30 cellular contexts compared by ENCODE assay signal in genomic region chr6:119243037-119243436, GRCh38.
"Had no signal": no experiment of that assay in that cellular context is flagged by ENCODE, and none has a peak within 500 bp of the region (broad histone marks: within the 10 kb centered on the region; RNA-seq: fewer than 3 reads in every experiment).

No MANE protein-coding gene starts in this region.

- H3K36me3 ChIP-seq: brain microvascular endothelial cell, WERI-Rb-1 had no signal

- DNase-seq: activated B cell treated with CpG ODN at 0.5 μM for 24 hours; activated CD4-positive, alpha-beta T cell treated with anti-CD3 and anti-CD28 coated beads for 48 hours; activated CD4-positive, alpha-beta T cell treated with anti-CD3 and anti-CD28 coated beads, Interleukin-2, amount 50 U/mL, for 1 hour; activated CD4-positive, alpha-beta T cell treated with anti-CD3 and anti-CD28 coated beads, Interleukin-2, amount 50 U/mL, for 48 hours; activated CD8-positive, alpha-beta memory T cell treated with anti-CD3 and anti-CD28 coated beads for 24 hours; activated CD8-positive, alpha-beta T cell treated with anti-CD3 and anti-CD28 coated beads for 36 hours; activated effector memory CD4-positive, alpha-beta T cell treated with Interleukin-2 at 50 U/mL for 16 hours; activated gamma-delta T cell treated with Interleukin-2 at 50 U/mL for 16 hours; activated naive CD4-positive, alpha-beta T cell treated with anti-CD3 and anti-CD28 coated beads, Interleukin-2, amount 50 U/mL, for 16 hours; activated naive CD4-positive, alpha-beta T cell treated with Interleukin-2 at 50 U/mL for 16 hours; activated T-cell treated with anti-CD3 and anti-CD28 coated beads, Interleukin-2, amount 50 U/mL, for 4 hours; amniotic stem cell; anterior cingulate cortex; brain microvascular endothelial cell; cortex of kidney; dermis blood vessel endothelial cell; effector CD4-positive, alpha-beta T cell; effector memory CD8-positive, alpha-beta T cell; erythroblast; foreskin keratinocyte; SW 1271; T-cell; T1000; WERI-Rb-1 had no signal

- ATAC-seq: activated CD4-positive, CD25-positive, alpha-beta regulatory T cell treated with anti-CD3 and anti-CD28 coated beads, Interleukin-2, amount 50 U/mL, for 24 hours; activated CD8-positive, alpha-beta T cell treated with anti-CD3 and anti-CD28 coated beads for 36 hours; activated T-cell treated with anti-CD3 and anti-CD28 coated beads, Interleukin-2, amount 50 U/mL, for 4 hours; activated T-helper 17 cell treated with anti-CD3 and anti-CD28 coated beads, Interleukin-2, amount 50 U/mL, for 72 hours; effector memory CD8-positive, alpha-beta T cell; gastroesophageal sphincter; T-cell had no signal

- H3K9me3 ChIP-seq: esophagus muscularis mucosa, gastroesophageal sphincter had no signal

- H3K27me3 ChIP-seq: brain microvascular endothelial cell, esophagus muscularis mucosa, foreskin keratinocyte, gastroesophageal sphincter had no signal

- FAIRE-seq: astrocyte, bronchial epithelial cell had no signal

- H3K27ac ChIP-seq: brain microvascular endothelial cell, esophagus muscularis mucosa, foreskin keratinocyte, gastroesophageal sphincter, WERI-Rb-1 had no signal

- H3K4me3 ChIP-seq: esophagus muscularis mucosa, gastroesophageal sphincter had no signal
